ENCODE assay signal across 1 cellular context in genomic region chr1:167599839-167600581, GRCh38.
TF ChIP-seq lines count a peak whose summit lies in the region.

No MANE protein-coding gene starts in this region.

TF ChIP-seq in K562, 482 proteins besides CTCF, POLR2A, EP300 and RAD21 (continued from another document and continues in another):
- TF ChIP-seq CHCHD3 (CRISPR knock-in tag; IDR thresholded peaks at IDR 0.05) (no peak), ZNF311 (CRISPR knock-in tag; IDR thresholded peaks at IDR 0.05) (no peak), KDM2B (CRISPR knock-in tag; IDR thresholded peaks at IDR 0.05) (no peak), CHD4 (IDR thresholded peaks at IDR 0.05; ENCODE audit: insufficient read depth, insufficient replicate concordance, low read depth, low read length, poor library complexity, severe bottlenecking) (no peak), ELK3 (CRISPR knock-in tag; IDR thresholded peaks at IDR 0.05) (0 out of 2 replicates have a peak, but pooled peaks have one; percentile 51), SPI1 (IDR thresholded peaks at IDR 0.05; ENCODE audit: borderline replicate concordance, low read depth, low read length) (no peak), SMARCA4 (IDR thresholded peaks at IDR 0.05) (peak; percentile 69; the same call in 1 of the 2 replicates), ETV6 (IDR thresholded peaks at IDR 0.05; ENCODE audit: borderline replicate concordance in 1 of 2, low read depth in 2 of 2, low read length in 1 of 2) (peak in 1 of 2 experiments; percentile 23; a peak in 1 of 4 replicates), ETV6 (CRISPR knock-in tag; IDR thresholded peaks at IDR 0.05; ENCODE audit: borderline replicate concordance) (no peak), NEUROD1 (IDR thresholded peaks at IDR 0.05; ENCODE audit: borderline replicate concordance, low read depth, low read length, partially characterized antibody) (no peak), KLF13 (tag; IDR thresholded peaks at IDR 0.05; ENCODE audit: borderline replicate concordance, low read depth) (no peak), SREBF1 (IDR thresholded peaks at IDR 0.05; ENCODE audit: borderline replicate concordance, low read depth, low read length) (no peak), FOXA3 (CRISPR knock-in tag; conservative IDR thresholded peaks at IDR 0.05 in 1 of 2, IDR thresholded peaks at IDR 0.05 in 1 of 2) (no peak; a peak in 1 of 4 replicates), PTRF (tag; IDR thresholded peaks at IDR 0.05) (no peak), FOXK2 (conservative IDR thresholded peaks at IDR 0.05 in 1 of 2, IDR thresholded peaks at IDR 0.05 in 1 of 2; ENCODE audit: low read depth in 2 of 2) (no peak), MAFG (tag; conservative IDR thresholded peaks at IDR 0.05) (peak; percentile 35; the same call in 1 of the 2 replicates), ATF4 (CRISPR knock-in tag; IDR thresholded peaks at IDR 0.05) (no peak), ZNF707 (CRISPR knock-in tag; conservative IDR thresholded peaks at IDR 0.05) (no peak), KLF6 (CRISPR knock-in tag; IDR thresholded peaks at IDR 0.05; ENCODE audit: borderline replicate concordance) (no peak), BCOR (IDR thresholded peaks at IDR 0.05) (no peak), KLF1 (tag; IDR thresholded peaks at IDR 0.05) (no peak), DLX4 (CRISPR knock-in tag; IDR thresholded peaks at IDR 0.05) (no peak), ZNF778 (CRISPR knock-in tag; IDR thresholded peaks at IDR 0.05) (0 out of 2 replicates have a peak, but pooled peaks have one; percentile 45), SMARCA5 (IDR thresholded peaks at IDR 0.05) (no peak), ZNF41 (CRISPR knock-in tag; conservative IDR thresholded peaks at IDR 0.05) (no peak), ARHGAP35 (IDR thresholded peaks at IDR 0.05; ENCODE audit: partially characterized antibody) (no peak), FUS (optimal IDR thresholded peaks at IDR 0.05; ENCODE audit: low read depth, low read length) (no peak), BMI1 (IDR thresholded peaks at IDR 0.05; ENCODE audit: low read length) (no peak), ZNF609 (CRISPR knock-in tag; IDR thresholded peaks at IDR 0.05; ENCODE audit: borderline replicate concordance) (no peak), RHOXF2B (CRISPR knock-in tag; conservative IDR thresholded peaks at IDR 0.05) (no peak), HDAC3 (IDR thresholded peaks at IDR 0.05; ENCODE audit: borderline replicate concordance, partially characterized antibody) (peak; percentile 38), CC2D1A (IDR thresholded peaks at IDR 0.05) (peak; percentile 61; the same call in 1 of the 2 replicates), THAP12 (CRISPR knock-in tag; IDR thresholded peaks at IDR 0.05) (no peak), ILF3 (IDR thresholded peaks at IDR 0.05; ENCODE audit: borderline replicate concordance) (no peak), ZBTB11 (CRISPR knock-in tag; IDR thresholded peaks at IDR 0.05) (no peak), HNRNPUL1 (IDR thresholded peaks at IDR 0.05; ENCODE audit: low read length) (no peak), ZNF274 (IDR thresholded peaks at IDR 0.05; ENCODE audit: borderline replicate concordance, low read depth, low read length) (no peak), ZNF583 (CRISPR knock-in tag; IDR thresholded peaks at IDR 0.05) (no peak), USF1 (CRISPR knock-in tag; IDR thresholded peaks at IDR 0.05) (no peak), ZNF668 (CRISPR knock-in tag; IDR thresholded peaks at IDR 0.05) (no peak), PHF8 (IDR thresholded peaks at IDR 0.05; ENCODE audit: borderline replicate concordance, low read length) (no peak), HDAC2 (IDR thresholded peaks at IDR 0.05) (no peak), ZSCAN29 (IDR thresholded peaks at IDR 0.05) (no peak), PTTG1 (tag; IDR thresholded peaks at IDR 0.05; ENCODE audit: low read depth) (no peak), ZNF124 (CRISPR knock-in tag; IDR thresholded peaks at IDR 0.05) (no peak), ZNF561 (CRISPR knock-in tag; conservative IDR thresholded peaks at IDR 0.05) (no peak), DPF2 (IDR thresholded peaks at IDR 0.05) (0 out of 2 replicates have a peak, but pooled peaks have one; percentile 58), ZNF57 (CRISPR knock-in tag; IDR thresholded peaks at IDR 0.05) (no peak), ZNF23 (CRISPR knock-in tag; IDR thresholded peaks at IDR 0.05) (no peak), HEY1 (CRISPR knock-in tag; IDR thresholded peaks at IDR 0.05; ENCODE audit: borderline replicate concordance) (no peak), ZBTB2 (IDR thresholded peaks at IDR 0.05) (no peak), STAT5A (IDR thresholded peaks at IDR 0.05; ENCODE audit: borderline replicate concordance, low read length) (no peak), SAFB2 (IDR thresholded peaks at IDR 0.05; ENCODE audit: borderline replicate concordance, low read depth, low read length, severe bottlenecking) (no peak), MLX (CRISPR knock-in tag; conservative IDR thresholded peaks at IDR 0.05) (0 out of 4 replicates have a peak, but pooled peaks of 1 of the 2 experiments have one; percentile 48), RCOR1 (IDR thresholded peaks at IDR 0.05; ENCODE audit: borderline replicate concordance in 1 of 2, low read depth in 2 of 2, low read length in 2 of 2) (peak in 1 of 2 experiments; percentile 47; a peak in 2 of 4 replicates), FOSL1 (tag; conservative IDR thresholded peaks at IDR 0.05) (peak; percentile 62)
